In genomic region chr2:3151153-3151918, GRCh38 we compare ENCODE assay signal across 13 cellular contexts.
A peak's percentile ranks its signal among the peaks of the same experiment; 100 is the strongest.
DNase-seq lines count a peak whose midpoint lies in the region; ATAC-seq, FAIRE-seq and TF ChIP-seq lines count a peak whose summit lies in the region.
"Had no signal": no experiment of that assay in that cellular context is flagged by ENCODE, and none has a peak within 500 bp of the region (broad histone marks: within the 10 kb centered on the region; RNA-seq: fewer than 3 reads in every experiment).

No MANE protein-coding gene starts in this region.

- ATAC-seq in GM18502 (IDR thresholded peaks at IDR 0.05; ENCODE audit: poor library complexity, unreplicated experiment) = peak; percentile 69
- ATAC-seq in GM21528 (IDR thresholded peaks at IDR 0.05; ENCODE audit: low FRiP score, unreplicated experiment) = peak; percentile 51
- peak; percentile 52 for ATAC-seq in K562
- ATAC-seq in HepG2 = no peak
- ATAC-seq: pancreas had no signal

- H3K36me3 Mint-ChIP-seq in activated CD4-positive, alpha-beta T cell treated with anti-CD3 and anti-CD28 coated beads, Interleukin-2, amount 10 ng/mL, durations not matched to agents 7 days and 5 days (ENCODE audit: low read depth) = peaks cover 17% of the 10 kb centered on the region

- H3K4me1 ChIP-seq in K562 (replicated peaks in 1 of 2; ENCODE audit: control insufficient read depth in 2 of 2, insufficient read depth in 2 of 2, low read length in 2 of 2) = peaks cover 0 to 11% of the 10 kb centered on the region in 2 experiments; a peak in 2 of 5 replicates
- peaks cover 7% of the 10 kb centered on the region; the same call in 1 of the 2 replicates for H3K4me1 ChIP-seq in HepG2 (ENCODE audit: insufficient read depth, low read length)
- H3K4me1 ChIP-seq: pancreas had no signal

- BruUV-seq in K562 (replicated peaks; lab: Mats Ljungman, UMichigan) (no TSS peak), HepG2 (replicated peaks; lab: Mats Ljungman, UMichigan) (no TSS peak)

- H3K27me3 ChIP-seq in K562 (ENCODE audit: control insufficient read depth in 2 of 2, insufficient read depth in 2 of 2, low read length in 2 of 2) (peaks cover 4 to 26% of the 10 kb centered on the region in 2 experiments; a peak in 3 of 5 replicates), HepG2 (ENCODE audit: control insufficient read depth in 1 of 2, insufficient read depth in 2 of 2, low read length in 2 of 2) (no peaks in the 10 kb centered on the region)
- H3K27me3 ChIP-seq: pancreas had no signal

- H3K79me2 ChIP-seq in K562 (ENCODE audit: control insufficient read depth, insufficient read depth, low read length) = no peaks in the 10 kb centered on the region
- no peaks in the 10 kb centered on the region for H3K79me2 ChIP-seq in HepG2 (ENCODE audit: insufficient read depth, low read length)

- H3K4me3 ChIP-seq in K562 = no peak overlapping the region
- H3K4me3 ChIP-seq in HepG2 (replicated peaks in 1 of 3; ENCODE audit: insufficient read depth in 1 of 3, low read depth in 2 of 3, low read length in 3 of 3) = no peak overlapping the region
- H3K4me3 ChIP-seq: pancreas had no signal

- TF ChIP-seq RAD21 in K562 (CRISPR knock-in tag; conservative IDR thresholded peaks at IDR 0.05 in 1 of 2, IDR thresholded peaks at IDR 0.05 in 1 of 2) = no peak
- TF ChIP-seq RAD21 in HepG2 (CRISPR knock-in tag; IDR thresholded peaks at IDR 0.05) = no peak

- H3K27ac Mint-ChIP-seq in activated CD4-positive, alpha-beta T cell treated with anti-CD3 and anti-CD28 coated beads, Interleukin-2, amount 10 ng/mL, durations not matched to agents 7 days and 5 days = no peak overlapping the region
- H3K27ac Mint-ChIP-seq: activated T-cell treated with anti-CD3 and anti-CD28 coated beads, Interleukin-2, amount 50 U/mL, for 24 hours had no signal

- peaks cover 7% of the 10 kb centered on the region for H3K9me3 Mint-ChIP-seq in activated CD4-positive, alpha-beta T cell treated with anti-CD3 and anti-CD28 coated beads, Interleukin-2, amount 10 ng/mL, durations not matched to agents 7 days and 5 days

- WGBS in K562 (ENCODE audit: insufficient coverage, low coverage, missing lambda C conversion rate) = 45% methylated on average over 5 of the region's 6 CpGs
- 98% methylated on average over 6 of the region's 6 CpGs for WGBS in HepG2 (ENCODE audit: low lambda C conversion rate)

- TF ChIP-seq POLR2A in K562 (conservative IDR thresholded peaks at IDR 0.05) (no peak), HepG2 (IDR thresholded peaks at IDR 0.05; ENCODE audit: insufficient read depth in 1 of 2, low read depth in 2 of 2, low read length in 2 of 2) (no peak)

- DNase-seq in LHCN-M2 (ENCODE audit: low read depth) (peak; percentile 33), K562 (ENCODE audit: extremely low read depth in 1 of 4, low spot score in 3 of 4) (peak in 1 of 4 experiments; percentile 34), HepG2 (ENCODE audit: low spot score) (no peak), HT-29 (ENCODE audit: low spot score) (no peak), DMS79 (lab: John Stamatoyannopoulos, UW) (no peak)
- no peak for DNase-seq in activated CD4-positive, alpha-beta T cell treated with anti-CD3 and anti-CD28 coated beads, Interleukin-2, amount 10 ng/mL, durations not matched to agents 7 days and 5 days
- DNase-seq: activated T-cell treated with anti-CD3 and anti-CD28 coated beads, Interleukin-2, amount 50 U/mL, for 24 hours; IMR-90; NCI-H2081 treated with DMSO at 0.1 percent for 48 hours; pancreas had no signal

- intact Hi-C loops in K562 (cut with micrococcal nuclease) = no loop called here
- intact Hi-C loops in HepG2 (cut with micrococcal nuclease; ENCODE audit: unreplicated experiment) = no loop called here

- FAIRE-seq in K562 (lab: Jason Lieb, UNC) = no peak
- no peak for FAIRE-seq in HepG2 (lab: Jason Lieb, UNC)
- FAIRE-seq: pancreas had no signal

- H3K9ac ChIP-seq in K562 (ENCODE audit: insufficient read depth in 1 of 2, low read depth in 2 of 2, low read length in 2 of 2) = no peak overlapping the region
- no peak overlapping the region for H3K9ac ChIP-seq in HepG2 (ENCODE audit: insufficient read depth, low read depth, low read length)

- POLR2A ChIA-PET in K562 (lab: Yijun Ruan, JAX) = no interaction called here
- POLR2A ChIA-PET in activated CD4-positive, alpha-beta T cell treated with anti-CD3 and anti-CD28 coated beads, Interleukin-2, amount 10 ng/mL, durations not matched to agents 7 days and 5 days (lab: Charles Lee) = no interaction called here
- POLR2A ChIA-PET in HepG2 (lab: Yijun Ruan, JAX) = no interaction called here

- H3K27me3 Mint-ChIP-seq in activated CD4-positive, alpha-beta T cell treated with anti-CD3 and anti-CD28 coated beads, Interleukin-2, amount 10 ng/mL, durations not matched to agents 7 days and 5 days = no peaks in the 10 kb centered on the region
- H3K27me3 Mint-ChIP-seq: activated T-cell treated with anti-CD3 and anti-CD28 coated beads, Interleukin-2, amount 50 U/mL, for 24 hours had no signal

- H2AFZ ChIP-seq in K562 (ENCODE audit: low read depth, low read length) (no peak overlapping the region), HepG2 (ENCODE audit: low read length) (no peak overlapping the region)

- H3K9me3 ChIP-seq in K562 (replicated peaks; ENCODE audit: control insufficient read depth, insufficient read depth, low read depth, low read length) = no peaks in the 10 kb centered on the region
- H3K9me3 ChIP-seq in HepG2 (ENCODE audit: low read length) = no peaks in the 10 kb centered on the region
- H3K9me3 ChIP-seq: pancreas had no signal

- in situ Hi-C loops in K562 (cut with MboI) = no loop called here
- in situ Hi-C loops in HepG2 (cut with HindIII; ENCODE audit: extremely low pct_ligation_motif_present, low pct_unique_long_range_greater_than_20kb) = no loop called here

- TF ChIP-seq CTCF in K562 (IDR thresholded peaks at IDR 0.05 in 2 of 3, conservative IDR thresholded peaks at IDR 0.05 in 1 of 3; ENCODE audit: insufficient read depth in 2 of 3, low read depth in 1 of 3, low read length in 3 of 3) (no peak), HepG2 (CRISPR knock-in tag; IDR thresholded peaks at IDR 0.05) (no peak)

- H3K4me2 ChIP-seq in K562 (ENCODE audit: insufficient read depth, low read length) = no peak overlapping the region
- H3K4me2 ChIP-seq in HepG2 (ENCODE audit: low read depth, low read length) = no peak overlapping the region

- no peak for TF ChIP-seq EP300 in K562 (IDR thresholded peaks at IDR 0.05; ENCODE audit: low read length)
- no peak for TF ChIP-seq EP300 in HepG2 (IDR thresholded peaks at IDR 0.05; ENCODE audit: low read depth in 2 of 2, low read length in 2 of 2)
- TF ChIP-seq EP300 in HepG2 (CRISPR knock-in tag; IDR thresholded peaks at IDR 0.05; ENCODE audit: borderline replicate concordance) = no peak

- H3K4me3 Mint-ChIP-seq in activated CD4-positive, alpha-beta T cell treated with anti-CD3 and anti-CD28 coated beads, Interleukin-2, amount 10 ng/mL, durations not matched to agents 7 days and 5 days = no peak overlapping the region
- H3K4me3 Mint-ChIP-seq: activated T-cell treated with anti-CD3 and anti-CD28 coated beads, Interleukin-2, amount 50 U/mL, for 24 hours had no signal

- H3K36me3 ChIP-seq in K562 (ENCODE audit: control insufficient read depth, insufficient read depth, low read length) (no peaks in the 10 kb centered on the region), HepG2 (replicated peaks in 1 of 2; ENCODE audit: control insufficient read depth in 1 of 2, insufficient read depth in 2 of 2, low read length in 2 of 2) (no peaks in the 10 kb centered on the region)
- H3K36me3 ChIP-seq: pancreas had no signal

- CTCF ChIA-PET in K562 (lab: Yijun Ruan, JAX; ENCODE audit: low intra/inter-chr PET ratio) (no interaction called here), HepG2 (lab: Yijun Ruan, JAX; ENCODE audit: low intra/inter-chr PET ratio, low total read pairs) (no interaction called here)
- CTCF ChIA-PET in activated CD4-positive, alpha-beta T cell treated with anti-CD3 and anti-CD28 coated beads, Interleukin-2, amount 10 ng/mL, durations not matched to agents 7 days and 5 days (lab: Charles Lee) = interaction anchor here (0.5 kb wide), 1 partner anchor 501 kb away, joined by 3 read pairs; no protein-coding TSS in a partner anchor

- no peaks in the 10 kb centered on the region for H3K9me1 ChIP-seq in K562 (ENCODE audit: control insufficient read depth, insufficient read depth, low read length)

- no peaks in the 10 kb centered on the region for H3K4me1 Mint-ChIP-seq in activated CD4-positive, alpha-beta T cell treated with anti-CD3 and anti-CD28 coated beads, Interleukin-2, amount 10 ng/mL, durations not matched to agents 7 days and 5 days

- H4K20me1 ChIP-seq in K562 (replicated peaks; ENCODE audit: control insufficient read depth, insufficient read depth, low read length) (no peaks in the 10 kb centered on the region), HepG2 (ENCODE audit: insufficient read depth, low read length) (no peaks in the 10 kb centered on the region)

- no peak overlapping the region for H3K27ac ChIP-seq in K562 (ENCODE audit: extremely low read depth, low read depth, low read length)
- no peak overlapping the region for H3K27ac ChIP-seq in HepG2 (ENCODE audit: extremely low read length, insufficient read depth, low read length)
- H3K27ac ChIP-seq: pancreas, RWPE1 had no signal

TF ChIP-seq in K562, 482 proteins besides CTCF, POLR2A, EP300 and RAD21:
- TF ChIP-seq C11orf30 (IDR thresholded peaks at IDR 0.05; ENCODE audit: low read depth) (peak; percentile 27; the same call in 1 of the 2 replicates), ZFP36 (IDR thresholded peaks at IDR 0.05; ENCODE audit: low read depth, low read length, partially characterized antibody) (peak; percentile 74), ZNF316 (IDR thresholded peaks at IDR 0.05) (peak; percentile 41), NFE2 (IDR thresholded peaks at IDR 0.05; ENCODE audit: low read depth) (peak; percentile 48), PHTF2 (CRISPR knock-in tag; IDR thresholded peaks at IDR 0.05) (no peak)

TF ChIP-seq in HepG2, 621 proteins besides CTCF, POLR2A, EP300 and RAD21:
- no peak for TF ChIP-seq CENPX (CRISPR knock-in tag; IDR thresholded peaks at IDR 0.05)
- no peak for TF ChIP-seq TMF1 (CRISPR knock-in tag; IDR thresholded peaks at IDR 0.05; ENCODE audit: low read depth)
- TF ChIP-seq ARHGAP35 (CRISPR knock-in tag; IDR thresholded peaks at IDR 0.05; ENCODE audit: borderline replicate concordance) = no peak
- no peak for TF ChIP-seq ZNF740 (CRISPR knock-in tag; IDR thresholded peaks at IDR 0.05)
- TF ChIP-seq ZNF570 (CRISPR knock-in tag; IDR thresholded peaks at IDR 0.05; ENCODE audit: borderline replicate concordance) = no peak
- no peak for TF ChIP-seq MIER2 (CRISPR knock-in tag; IDR thresholded peaks at IDR 0.05)
- TF ChIP-seq SPEN (CRISPR knock-in tag; IDR thresholded peaks at IDR 0.05; ENCODE audit: low read depth) = no peak
TF ChIP-seq in HepG2: peak in this region for 0.
